In the genomic region with DNA sequence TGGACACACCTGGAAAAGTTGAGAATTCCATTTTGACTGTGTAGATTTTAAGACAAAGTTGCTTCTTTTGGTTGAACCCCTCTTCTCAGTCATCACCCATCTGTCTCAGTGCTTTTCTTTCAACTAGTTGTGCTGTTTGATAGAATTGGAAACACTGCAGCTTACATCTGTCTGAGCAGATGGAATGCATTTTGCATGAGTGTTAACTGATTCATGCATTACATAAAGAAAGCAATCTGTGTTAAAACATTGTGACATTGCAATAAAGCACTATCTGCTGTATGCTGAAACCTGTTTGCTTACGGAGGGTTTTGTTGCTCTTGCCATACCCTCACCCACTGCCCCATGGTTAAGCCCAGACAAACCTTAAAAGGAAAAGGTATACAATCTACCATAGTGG, we compare ENCODE assay signal across 21 cellular contexts. TPM values are rescaled to one million over a fixed set of nuclear protein-coding genes. Genes with fewer than 3 reads are reported as not detected.
"Had no signal": no experiment of that assay in that cellular context is flagged by ENCODE, and none has a peak within 500 bp of the region (broad histone marks: within the 10 kb centered on the region; RNA-seq: fewer than 3 reads in every experiment).

No MANE protein-coding gene starts in this region.

- H3K27me3 Mint-ChIP-seq: activated B cell treated with CpG ODN at 0.5 μM for 24 hours; activated CD4-positive, alpha-beta T cell treated with anti-CD3 and anti-CD28 coated beads for 36 hours; activated naive CD8-positive, alpha-beta T cell treated with anti-CD3 and anti-CD28 coated beads, Interleukin-2, amount 50 U/mL, for 24 hours; memory B cell had no signal

- H3K4me1 Mint-ChIP-seq: activated B cell treated with CpG ODN at 0.5 μM for 24 hours; activated CD4-positive, alpha-beta T cell treated with anti-CD3 and anti-CD28 coated beads for 36 hours; activated naive CD8-positive, alpha-beta T cell treated with anti-CD3 and anti-CD28 coated beads, Interleukin-2, amount 50 U/mL, for 24 hours; memory B cell had no signal

- H3K36me3 ChIP-seq: ascending aorta, pancreas, right atrium auricular region had no signal

- H3K27ac Mint-ChIP-seq: activated B cell treated with CpG ODN at 0.5 μM for 24 hours; activated CD4-positive, alpha-beta T cell treated with anti-CD3 and anti-CD28 coated beads for 36 hours; activated naive CD8-positive, alpha-beta T cell treated with anti-CD3 and anti-CD28 coated beads, Interleukin-2, amount 50 U/mL, for 24 hours; memory B cell; nephron progenitor cell; T-helper 1 cell treated with Interleukin-12 subunit alpha and Interleukin-12 subunit beta and Interleukin-4 antibody, amounts not matched to agents 30 μg/mL and 1 μg/mL, for 36 hours had no signal

- FAIRE-seq: pancreas had no signal

- DNase-seq: activated B cell treated with CpG ODN at 0.5 μM for 24 hours; activated CD4-positive, alpha-beta T cell treated with anti-CD3 and anti-CD28 coated beads for 36 hours; activated CD4-positive, alpha-beta T cell treated with anti-CD3 and anti-CD28 coated beads, Interleukin-2, amount 50 U/mL, for 48 hours; activated effector memory CD4-positive, alpha-beta T cell treated with anti-CD3 and anti-CD28 coated beads, Interleukin-2, amount 50 U/mL, for 16 hours; activated naive CD4-positive, alpha-beta T cell treated with anti-CD3 and anti-CD28 coated beads, Interleukin-2, amount 50 U/mL, for 16 hours; activated naive CD8-positive, alpha-beta T cell treated with anti-CD3 and anti-CD28 coated beads, Interleukin-2, amount 50 U/mL, for 24 hours; activated T-cell treated with anti-CD3 and anti-CD28 coated beads for 4 hours; dermis blood vessel endothelial cell; effector CD8-positive, alpha-beta T cell; left ventricle myocardium superior; nephron progenitor cell; pancreas; psoas muscle; stimulated activated CD4-positive, alpha-beta T cell treated with anti-CD3 and anti-CD28 coated beads, Interleukin-4, amount 100 ng/mL, for 24 hours; stimulated activated naive CD4-positive, alpha-beta T cell treated with Interleukin-2 at 50 U/mL for 16 hours had no signal

- H3K4me1 ChIP-seq: ascending aorta, pancreas, psoas muscle, right atrium auricular region had no signal

- H3K4me3 Mint-ChIP-seq: activated B cell treated with CpG ODN at 0.5 μM for 24 hours; activated CD4-positive, alpha-beta T cell treated with anti-CD3 and anti-CD28 coated beads for 36 hours; activated naive CD8-positive, alpha-beta T cell treated with anti-CD3 and anti-CD28 coated beads, Interleukin-2, amount 50 U/mL, for 24 hours; memory B cell; nephron progenitor cell; T-helper 1 cell treated with Interleukin-12 subunit alpha and Interleukin-12 subunit beta and Interleukin-4 antibody, amounts not matched to agents 30 μg/mL and 1 μg/mL, for 36 hours had no signal

- H3K9me3 ChIP-seq: ascending aorta, pancreas, psoas muscle, right atrium auricular region had no signal

- H3K4me3 ChIP-seq: ascending aorta, pancreas, psoas muscle, right atrium auricular region had no signal

- H3K9me3 Mint-ChIP-seq: activated B cell treated with CpG ODN at 0.5 μM for 24 hours; activated naive CD8-positive, alpha-beta T cell treated with anti-CD3 and anti-CD28 coated beads, Interleukin-2, amount 50 U/mL, for 24 hours; memory B cell; T-helper 1 cell treated with Interleukin-12 subunit alpha and Interleukin-12 subunit beta and Interleukin-4 antibody, amounts not matched to agents 30 μg/mL and 1 μg/mL, for 36 hours had no signal

- ATAC-seq: activated CD4-positive, alpha-beta T cell treated with anti-CD3 and anti-CD28 coated beads for 36 hours; activated naive CD8-positive, alpha-beta T cell treated with anti-CD3 and anti-CD28 coated beads, Interleukin-2, amount 50 U/mL, for 24 hours; esophagus mucosa; left ventricle myocardium superior; pancreas; psoas muscle had no signal

- H3K36me3 Mint-ChIP-seq: memory B cell had no signal

- H3K27ac ChIP-seq: ascending aorta, pancreas, psoas muscle, right atrium auricular region had no signal

- H3K27me3 ChIP-seq: ascending aorta had no signal

RNA-seq across cellular contexts. Expression of gene NRK, which starts 47.3 kb away (rescaled TPM):
- total RNA-seq: activated B cell treated with CpG ODN at 0.5 μM for 24 hours; activated CD4-positive, alpha-beta T cell treated with anti-CD3 and anti-CD28 coated beads for 36 hours; esophagus mucosa; myocyte had no signal
